9 cellular contexts compared by ENCODE assay signal in the genomic region with DNA sequence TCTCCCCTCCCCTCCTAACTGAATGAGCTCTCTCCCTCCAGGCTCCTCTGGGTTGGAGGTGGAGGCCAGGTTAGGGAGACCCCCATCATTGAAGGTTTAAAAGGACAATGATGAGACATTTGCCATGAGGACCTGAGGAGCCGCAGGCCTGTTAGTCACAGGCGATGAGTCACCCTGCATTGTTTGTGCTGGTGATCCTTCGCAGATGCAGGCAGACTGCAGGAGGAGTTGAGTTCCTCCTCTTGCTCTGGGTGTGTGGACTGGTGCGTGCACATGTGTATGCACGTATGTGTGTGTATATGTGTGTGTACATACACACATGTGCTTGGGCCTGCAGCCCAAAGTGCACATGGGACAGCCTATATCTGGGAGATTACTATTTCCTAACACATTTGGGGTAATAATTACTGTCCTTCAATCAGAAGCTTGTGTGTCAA. TPM values are rescaled to one million over a fixed set of nuclear protein-coding genes. Genes with fewer than 3 reads are reported as not detected.
DNase-seq lines count a peak whose midpoint lies in the region; TF ChIP-seq lines count a peak whose summit lies in the region.
"Had no signal": no experiment of that assay in that cellular context is flagged by ENCODE, and none has a peak within 500 bp of the region (broad histone marks: within the 10 kb centered on the region; RNA-seq: fewer than 3 reads in every experiment).

No MANE protein-coding gene starts in this region.

- H3K36me3 Mint-ChIP-seq in activated CD4-positive, alpha-beta memory T cell treated with anti-CD3 and anti-CD28 coated beads, Interleukin-2, amount 10 ng/mL, durations not matched to agents 7 days and 5 days (ENCODE audit: low read depth) = no peaks in the 10 kb centered on the region

- TF ChIP-seq POLR2A in sigmoid colon (IDR thresholded peaks at IDR 0.05) = no peak

- 41 to 50% methylated on average over 5 of the region's 5 CpGs for WGBS in sigmoid colon, 2 donors

- intact Hi-C loops in sigmoid colon (cut with DNase I) = loop anchor here (2.0 kb wide), 2 partner anchors 25 to 207 kb away; no protein-coding TSS in a partner anchor

- POLR2A ChIA-PET in HEK293T (lab: Yijun Ruan, JAX) = no interaction called here
- POLR2A ChIA-PET in activated CD4-positive, alpha-beta memory T cell treated with anti-CD3 and anti-CD28 coated beads, Interleukin-2, amount 10 ng/mL, durations not matched to agents 7 days and 5 days (lab: Charles Lee) = interaction anchor here (0.6 kb wide), 1 partner anchor 539 kb away, joined by 3 read pairs; no protein-coding TSS in a partner anchor

- DNase-seq in 8988T (peak; percentile 81), HEK293T (ENCODE audit: extremely low spot score) (peak; percentile 53), glomerular visceral epithelial cell (ENCODE audit: extremely low spot score) (peak; percentile 77), sigmoid colon (peak; percentile 94), NCI-H82 (lab: John Stamatoyannopoulos, UW) (no peak), T-helper 1 cell (no peak), NCI-H1436 (lab: John Stamatoyannopoulos, UW) (no peak)
- peak; percentile 29 for DNase-seq in activated CD4-positive, alpha-beta memory T cell treated with anti-CD3 and anti-CD28 coated beads, Interleukin-2, amount 10 ng/mL, durations not matched to agents 7 days and 5 days

- no peaks in the 10 kb centered on the region for H3K9me3 Mint-ChIP-seq in activated CD4-positive, alpha-beta memory T cell treated with anti-CD3 and anti-CD28 coated beads, Interleukin-2, amount 10 ng/mL, durations not matched to agents 7 days and 5 days
- H3K9me3 Mint-ChIP-seq: stimulated activated naive CD8-positive, alpha-beta T cell treated with anti-CD3 and anti-CD28 coated beads, Interleukin-15, Interleukin-2, amounts not matched to agents 100 ng/mL and 50 ng/mL, for 24 hours had no signal

- H3K27ac Mint-ChIP-seq in activated CD4-positive, alpha-beta memory T cell treated with anti-CD3 and anti-CD28 coated beads, Interleukin-2, amount 10 ng/mL, durations not matched to agents 7 days and 5 days = no peak overlapping the region

- H3K27ac ChIP-seq in sigmoid colon = peak overlapping the region; percentile 7 to 85 (median 72)

- no peaks in the 10 kb centered on the region for H3K4me1 Mint-ChIP-seq in activated CD4-positive, alpha-beta memory T cell treated with anti-CD3 and anti-CD28 coated beads, Interleukin-2, amount 10 ng/mL, durations not matched to agents 7 days and 5 days

- H3K4me3 Mint-ChIP-seq in activated CD4-positive, alpha-beta memory T cell treated with anti-CD3 and anti-CD28 coated beads, Interleukin-2, amount 10 ng/mL, durations not matched to agents 7 days and 5 days = no peak overlapping the region
- H3K4me3 Mint-ChIP-seq: stimulated activated naive CD8-positive, alpha-beta T cell treated with anti-CD3 and anti-CD28 coated beads, Interleukin-15, Interleukin-2, amounts not matched to agents 100 ng/mL and 50 ng/mL, for 24 hours had no signal

- peak in 2 of 4 donors; percentile 81 to 91 for TF ChIP-seq EP300 in sigmoid colon (IDR thresholded peaks at IDR 0.05)

- CTCF ChIA-PET in HEK293T (lab: Yijun Ruan, JAX) = interaction anchor here (0.6 to 2.1 kb wide), 2 partner anchors 93 to 107 kb away, joined by 5 to 10 read pairs; no protein-coding TSS in a partner anchor
- CTCF ChIA-PET in activated CD4-positive, alpha-beta memory T cell treated with anti-CD3 and anti-CD28 coated beads, Interleukin-2, amount 10 ng/mL, durations not matched to agents 7 days and 5 days (lab: Charles Lee) = no interaction called here

- peaks cover 5% of the 10 kb centered on the region for H3K27me3 Mint-ChIP-seq in activated CD4-positive, alpha-beta memory T cell treated with anti-CD3 and anti-CD28 coated beads, Interleukin-2, amount 10 ng/mL, durations not matched to agents 7 days and 5 days

- peaks cover 0 to 64% (median 51%) of the 10 kb centered on the region in 4 donors for H3K4me1 ChIP-seq in sigmoid colon

- TF ChIP-seq CTCF in sigmoid colon (IDR thresholded peaks at IDR 0.05) = no peak

- no peaks in the 10 kb centered on the region for H3K27me3 ChIP-seq in sigmoid colon

- H3K9me3 ChIP-seq in sigmoid colon = no peaks in the 10 kb centered on the region

- H3K36me3 ChIP-seq in sigmoid colon = no peaks in the 10 kb centered on the region

- no peak overlapping the region for H3K4me3 ChIP-seq in sigmoid colon

TF ChIP-seq in HEK293T, 16 proteins besides CTCF, POLR2A, EP300 and RAD21:
- no peak for TF ChIP-seq ARNT (IDR thresholded peaks at IDR 0.05)
- TF ChIP-seq SP1 (IDR thresholded peaks at IDR 0.05) = no peak
- no peak for TF ChIP-seq NFRKB (IDR thresholded peaks at IDR 0.05)
- TF ChIP-seq L3MBTL2 (conservative IDR thresholded peaks at IDR 0.05) = no peak; the same call in 1 of the 2 replicates
- TF ChIP-seq SUZ12 (IDR thresholded peaks at IDR 0.05) = no peak
- TF ChIP-seq FOXA1 (IDR thresholded peaks at IDR 0.05) = no peak
- no peak for TF ChIP-seq BHLHE40 (IDR thresholded peaks at IDR 0.05; ENCODE audit: borderline replicate concordance)
- no peak for TF ChIP-seq ZNF384 (IDR thresholded peaks at IDR 0.05)
- TF ChIP-seq CTBP1 (IDR thresholded peaks at IDR 0.05; ENCODE audit: borderline replicate concordance) = no peak
- TF ChIP-seq FOXM1 (IDR thresholded peaks at IDR 0.05; ENCODE audit: borderline replicate concordance) = no peak
- TF ChIP-seq PKNOX1 (IDR thresholded peaks at IDR 0.05) = no peak
- no peak for TF ChIP-seq LEF1 (IDR thresholded peaks at IDR 0.05; ENCODE audit: borderline replicate concordance)
- no peak for TF ChIP-seq HDGF (IDR thresholded peaks at IDR 0.05; ENCODE audit: borderline replicate concordance)
- TF ChIP-seq FOXK2 (IDR thresholded peaks at IDR 0.05) = no peak

RNA-seq across cellular contexts. Expression of gene MCFD2, which starts 42.0 kb away (rescaled TPM):
- 10 to 100 TPM; 48.4 to 48.8 TPM for total RNA-seq in activated CD4-positive, alpha-beta memory T cell treated with anti-CD3 and anti-CD28 coated beads, Interleukin-2, amount 10 ng/mL, durations not matched to agents 7 days and 5 days
- 10 to 100 TPM; 50.1 to 75.7 (median 68.6) TPM for total RNA-seq in sigmoid colon
- polyA plus RNA-seq in sigmoid colon = 10 to 100 TPM; 13.4 to 31.6 (median 15.6) TPM

Comparison
In these comparisons a context has a peak if more than half of its experiments do, and no peak if none do; other contexts are left out.
1. DNase-seq: peak in 8988T (single experiment), HEK293T (single experiment), activated CD4-positive, alpha-beta memory T cell treated with anti-CD3 and anti-CD28 coated beads, Interleukin-2, amount 10 ng/mL, durations not matched to agents 7 days and 5 days (single experiment), glomerular visceral epithelial cell (single experiment) and sigmoid colon (single experiment); none in NCI-H82 (single experiment), T-helper 1 cell (0 of 5) and NCI-H1436 (single experiment).